11 cellular contexts compared by ENCODE assay signal in genomic region chr4:89681219-89681618, GRCh38.
DNase-seq lines count a peak whose midpoint lies in the region; ATAC-seq and TF ChIP-seq lines count a peak whose summit lies in the region.
"Had no signal": no experiment of that assay in that cellular context is flagged by ENCODE, and none has a peak within 500 bp of the region (broad histone marks: within the 10 kb centered on the region; RNA-seq: fewer than 3 reads in every experiment).

No MANE protein-coding gene starts in this region.

- H3K4me3 ChIP-seq in iPS-20b (ENCODE audit: low read length): peak overlapping the region; percentile 63

- DNase-seq in Caki2 (ENCODE audit: low read depth): peak; percentile 39
- peak; percentile 87 for DNase-seq in NCI-H146 (lab: John Stamatoyannopoulos, UW)
- no peak for DNase-seq in NCI-H2029 (lab: John Stamatoyannopoulos, UW)
- no peak for DNase-seq in HK-2 (ENCODE audit: unreplicated experiment)
- DNase-seq in DMS 273 treated with DMSO at 0.1 percent for 48 hours (lab: John Stamatoyannopoulos, UW): no peak
- DNase-seq: kidney glomerular epithelial cell; stimulated activated naive B cell treated with anti-CD40 and anti-IgM and Interleukin-4, amounts not matched to agents 10 μg/mL and 1 μg/mL and 100 μg/mL, for 72 hours had no signal

- no peak for TF ChIP-seq CTCF in VCaP (conservative IDR thresholded peaks at IDR 0.05)

- in situ Hi-C loops in Caki2 (cut with HindIII; ENCODE audit: low pct_unique_long_range_greater_than_20kb, low sequenced_read_pairs): no loop called here

- H3K4me1 ChIP-seq in iPS-20b (ENCODE audit: insufficient read depth, low read length): peaks cover 4% of the 10 kb centered on the region; the same call in 1 of the 2 replicates

- H3K27ac ChIP-seq in VCaP (peak overlapping the region; percentile 70), iPS-20b (ENCODE audit: low read length) (peak overlapping the region; percentile 51)
- H3K27ac ChIP-seq: KMS-11 had no signal

- ATAC-seq in GM19328 (IDR thresholded peaks at IDR 0.05; ENCODE audit: unreplicated experiment): no peak
- ATAC-seq: stimulated activated naive B cell treated with anti-CD40 and anti-IgM and Interleukin-4, amounts not matched to agents 10 μg/mL and 1 μg/mL and 100 μg/mL, for 72 hours had no signal

- no peaks in the 10 kb centered on the region; the same call in 1 of the 2 replicates for H3K9me3 ChIP-seq in iPS-20b (ENCODE audit: insufficient read depth, low read depth, low read length)

- H3K9ac ChIP-seq in iPS-20b (ENCODE audit: low read depth, low read length): peak overlapping the region; percentile 86
- H3K9ac ChIP-seq: KMS-11 had no signal

- peaks cover 23% of the 10 kb centered on the region; the same call in 1 of the 2 replicates for H3K36me3 ChIP-seq in iPS-20b (ENCODE audit: insufficient read depth, low read depth, low read length)

- H3K27me3 ChIP-seq in iPS-20b (ENCODE audit: insufficient read depth, low read length): no peaks in the 10 kb centered on the region

Comparison
In these comparisons a context has a peak if more than half of its experiments do, and no peak if none do; other contexts are left out.
1. DNase-seq: peak in Caki2 (single experiment) and NCI-H146 (single experiment); none in NCI-H2029 (single experiment), HK-2 (single experiment) and DMS 273 treated with DMSO at 0.1 percent for 48 hours (single experiment).